17 cellular contexts compared by ENCODE assay signal in genomic region chr9:130289711-130290241, GRCh38. TPM values are rescaled to one million over a fixed set of nuclear protein-coding genes. Genes with fewer than 3 reads are reported as not detected.
A peak's percentile ranks its signal among the peaks of the same experiment; 100 is the strongest.
DNase-seq lines count a peak whose midpoint lies in the region; ATAC-seq and TF ChIP-seq lines count a peak whose summit lies in the region.
"Had no signal": no experiment of that assay in that cellular context is flagged by ENCODE, and none has a peak within 500 bp of the region (broad histone marks: within the 10 kb centered on the region; RNA-seq: fewer than 3 reads in every experiment).

No MANE protein-coding gene starts in this region.

- DNase-seq in left ventricle myocardium superior (peak; percentile 54), sigmoid colon (peak; percentile 81), thyroid gland (no peak)
- no peak for DNase-seq in activated CD4-positive, alpha-beta memory T cell treated with anti-CD3 and anti-CD28 coated beads, Interleukin-2, amount 10 ng/mL, durations not matched to agents 7 days and 5 days
- no peak for DNase-seq in activated naive CD4-positive, alpha-beta T cell treated with anti-CD3 and anti-CD28 coated beads for 36 hours
- DNase-seq: activated CD4-positive, alpha-beta T cell treated with anti-CD3 and anti-CD28 coated beads for 48 hours; CD4-positive, CD25-positive, alpha-beta regulatory T cell; erythroblast; NCI-H1436 treated with DMSO at 0.1 percent for 48 hours; stimulated activated naive CD4-positive, alpha-beta T cell had no signal

- H3K4me1 ChIP-seq in HEK293 (ENCODE audit: control insufficient read depth, insufficient read depth, low read length) (peaks cover 8% of the 10 kb centered on the region), sigmoid colon (peaks cover 0 to 72% (median 54%) of the 10 kb centered on the region in 4 donors), thyroid gland (peaks cover 21 to 36% of the 10 kb centered on the region in 2 donors)
- H3K4me1 ChIP-seq: HAP-1, right lobe of liver had no signal

- H3K9me3 ChIP-seq in HEK293 (ENCODE audit: control insufficient read depth, insufficient read depth, low read depth, low read length), result no peaks in the 10 kb centered on the region
- H3K9me3 ChIP-seq in sigmoid colon, result no peaks in the 10 kb centered on the region
- no peaks in the 10 kb centered on the region for H3K9me3 ChIP-seq in thyroid gland
- H3K9me3 ChIP-seq: HAP-1, right lobe of liver had no signal

- peaks cover 13% of the 10 kb centered on the region for H3K27me3 Mint-ChIP-seq in activated CD4-positive, alpha-beta memory T cell treated with anti-CD3 and anti-CD28 coated beads, Interleukin-2, amount 10 ng/mL, durations not matched to agents 7 days and 5 days
- peaks cover 18% of the 10 kb centered on the region for H3K27me3 Mint-ChIP-seq in activated naive CD4-positive, alpha-beta T cell treated with anti-CD3 and anti-CD28 coated beads for 36 hours (ENCODE audit: low read depth)

- no peaks in the 10 kb centered on the region for H3K36me3 ChIP-seq in HEK293 (ENCODE audit: control insufficient read depth in 2 of 2, insufficient read depth in 1 of 2, low read length in 2 of 2)
- H3K36me3 ChIP-seq in sigmoid colon, result peaks cover 0 to 14% (median 3%) of the 10 kb centered on the region in 4 donors
- H3K36me3 ChIP-seq in thyroid gland, result no peaks in the 10 kb centered on the region
- H3K36me3 ChIP-seq: HAP-1, right lobe of liver had no signal

- H3K4me1 Mint-ChIP-seq in activated CD4-positive, alpha-beta memory T cell treated with anti-CD3 and anti-CD28 coated beads, Interleukin-2, amount 10 ng/mL, durations not matched to agents 7 days and 5 days, result no peaks in the 10 kb centered on the region
- no peaks in the 10 kb centered on the region for H3K4me1 Mint-ChIP-seq in activated naive CD4-positive, alpha-beta T cell treated with anti-CD3 and anti-CD28 coated beads for 36 hours (ENCODE audit: low read depth)
- H3K4me1 Mint-ChIP-seq: CD4-positive, CD25-positive, alpha-beta regulatory T cell had no signal

- H3K27ac ChIP-seq in HEK293 (ENCODE audit: extremely low read depth, low read depth, low read length), result no peak overlapping the region
- peak overlapping the region; percentile 52 to 95 (median 74) for H3K27ac ChIP-seq in sigmoid colon
- no peak overlapping the region for H3K27ac ChIP-seq in thyroid gland
- H3K27ac ChIP-seq: dorsolateral prefrontal cortex, right lobe of liver had no signal

- ATAC-seq in SK-N-SH treated with all-trans-retinoic acid at 6 μM for 48 hours (peak; percentile 26; the same call in 1 of the 3 replicates), left ventricle myocardium superior (peak; percentile 27), HG03354 (IDR thresholded peaks at IDR 0.05; ENCODE audit: poor library complexity, severe bottlenecking, unreplicated experiment) (no peak)
- ATAC-seq: right lobe of liver had no signal

- H3K9me3 Mint-ChIP-seq in activated CD4-positive, alpha-beta memory T cell treated with anti-CD3 and anti-CD28 coated beads, Interleukin-2, amount 10 ng/mL, durations not matched to agents 7 days and 5 days, result no peaks in the 10 kb centered on the region
- H3K9me3 Mint-ChIP-seq in activated naive CD4-positive, alpha-beta T cell treated with anti-CD3 and anti-CD28 coated beads for 36 hours, result no peaks in the 10 kb centered on the region
- H3K9me3 Mint-ChIP-seq: CD4-positive, CD25-positive, alpha-beta regulatory T cell had no signal

- TF ChIP-seq CTCF in HEK293 (tag by site-specific recombination; IDR thresholded peaks at IDR 0.05), result no peak
- TF ChIP-seq CTCF in sigmoid colon (IDR thresholded peaks at IDR 0.05), result no peak
- TF ChIP-seq CTCF in thyroid gland (IDR thresholded peaks at IDR 0.05), result no peak

- no peak for TF ChIP-seq EP300 in sigmoid colon (IDR thresholded peaks at IDR 0.05)

- CTCF ChIA-PET in HEK293 (lab: Yijun Ruan, JAX), result interaction anchor here (1.2 to 1.5 kb wide), 2 partner anchors 50 to 182 kb away, joined by 3 read pairs; no protein-coding TSS in a partner anchor
- CTCF ChIA-PET in activated CD4-positive, alpha-beta memory T cell treated with anti-CD3 and anti-CD28 coated beads, Interleukin-2, amount 10 ng/mL, durations not matched to agents 7 days and 5 days (lab: Charles Lee), result no interaction called here
- CTCF ChIA-PET in activated naive CD4-positive, alpha-beta T cell treated with anti-CD3 and anti-CD28 coated beads for 36 hours (lab: Charles Lee), result no interaction called here

- no peak overlapping the region for H3K4me3 Mint-ChIP-seq in activated CD4-positive, alpha-beta memory T cell treated with anti-CD3 and anti-CD28 coated beads, Interleukin-2, amount 10 ng/mL, durations not matched to agents 7 days and 5 days
- no peak overlapping the region for H3K4me3 Mint-ChIP-seq in activated naive CD4-positive, alpha-beta T cell treated with anti-CD3 and anti-CD28 coated beads for 36 hours
- H3K4me3 Mint-ChIP-seq: CD4-positive, CD25-positive, alpha-beta regulatory T cell had no signal

- no peak overlapping the region for H3K4me3 ChIP-seq in HEK293 (ENCODE audit: low read depth, low read length)
- H3K4me3 ChIP-seq in sigmoid colon, result no peak overlapping the region
- H3K4me3 ChIP-seq in thyroid gland (replicated peaks in 1 of 3), result no peak overlapping the region
- H3K4me3 ChIP-seq: dorsolateral prefrontal cortex, HAP-1, right lobe of liver had no signal

- intact Hi-C loops in left ventricle myocardium superior (cut with micrococcal nuclease), result no loop called here
- intact Hi-C loops in sigmoid colon (cut with DNase I), result loop anchor here (5.0 kb wide), 1 partner anchor 38 kb away; no protein-coding TSS in a partner anchor
- intact Hi-C loops in activated naive CD4-positive, alpha-beta T cell treated with anti-CD3 and anti-CD28 coated beads for 36 hours (cut with micrococcal nuclease), result no loop called here
- intact Hi-C loops in thyroid gland (cut with DNase I), result no loop called here

- no peak for TF ChIP-seq POLR2A in sigmoid colon (IDR thresholded peaks at IDR 0.05)
- TF ChIP-seq POLR2A in thyroid gland (IDR thresholded peaks at IDR 0.05), result no peak

- POLR2A ChIA-PET in HEK293 (lab: Yijun Ruan, JAX), result interaction anchor here (0.5 kb wide), 1 partner anchor 35 kb away, joined by 3 read pairs; no protein-coding TSS in a partner anchor
- POLR2A ChIA-PET in activated CD4-positive, alpha-beta memory T cell treated with anti-CD3 and anti-CD28 coated beads, Interleukin-2, amount 10 ng/mL, durations not matched to agents 7 days and 5 days (lab: Charles Lee), result no interaction called here

- WGBS in sigmoid colon, 2 donors, result 65 to 68% methylated on average over 12 of the region's 12 CpGs
- WGBS in thyroid gland, 2 donors, result 63 to 86% methylated on average over 9 to 10 of the region's 12 CpGs

- no peaks in the 10 kb centered on the region for H3K36me3 Mint-ChIP-seq in activated CD4-positive, alpha-beta memory T cell treated with anti-CD3 and anti-CD28 coated beads, Interleukin-2, amount 10 ng/mL, durations not matched to agents 7 days and 5 days (ENCODE audit: low read depth)
- no peaks in the 10 kb centered on the region for H3K36me3 Mint-ChIP-seq in activated naive CD4-positive, alpha-beta T cell treated with anti-CD3 and anti-CD28 coated beads for 36 hours (ENCODE audit: low read depth)
- H3K36me3 Mint-ChIP-seq: CD4-positive, CD25-positive, alpha-beta regulatory T cell had no signal

- H3K27me3 ChIP-seq in sigmoid colon (no peaks in the 10 kb centered on the region), thyroid gland (no peaks in the 10 kb centered on the region)
- H3K27me3 ChIP-seq: right lobe of liver had no signal

- no peak overlapping the region for H3K27ac Mint-ChIP-seq in activated CD4-positive, alpha-beta memory T cell treated with anti-CD3 and anti-CD28 coated beads, Interleukin-2, amount 10 ng/mL, durations not matched to agents 7 days and 5 days
- H3K27ac Mint-ChIP-seq in activated naive CD4-positive, alpha-beta T cell treated with anti-CD3 and anti-CD28 coated beads for 36 hours, result no peak overlapping the region
- H3K27ac Mint-ChIP-seq: CD4-positive, CD25-positive, alpha-beta regulatory T cell had no signal

TF ChIP-seq in HEK293, 187 proteins besides CTCF, POLR2A, EP300 and RAD21:
- TF ChIP-seq ZNF10 (tag by site-specific recombination; IDR thresholded peaks at IDR 0.05), result peak; percentile 39; the same call in 1 of the 2 replicates
- no peak for TF ChIP-seq SCRT1 (tag by site-specific recombination; IDR thresholded peaks at IDR 0.05; ENCODE audit: borderline replicate concordance)

TF ChIP-seq in SK-N-SH treated with all-trans-retinoic acid at 6 μM for 48 hours, 23 proteins besides CTCF, POLR2A, EP300 and RAD21 (continues in another document):
- peak; percentile 89 for TF ChIP-seq TCF4 (CRISPR knock-in tag; IDR thresholded peaks at IDR 0.05; ENCODE audit: borderline replicate concordance)
- TF ChIP-seq CSDC2 (CRISPR knock-in tag; IDR thresholded peaks at IDR 0.05), result no peak
- TF ChIP-seq TOX (CRISPR knock-in tag; IDR thresholded peaks at IDR 0.05; ENCODE audit: borderline replicate concordance), result no peak
- TF ChIP-seq ISL1 (CRISPR knock-in tag; IDR thresholded peaks at IDR 0.05), result no peak
- peak; percentile 81 for TF ChIP-seq ZNF70 (CRISPR knock-in tag; IDR thresholded peaks at IDR 0.05)
- no peak for TF ChIP-seq BACH2 (CRISPR knock-in tag; IDR thresholded peaks at IDR 0.05; ENCODE audit: borderline replicate concordance)

RNA-seq across cellular contexts. Expression of gene HMCN2, which starts 24.2 kb away (rescaled TPM):
- 7.3 TPM for total RNA-seq in left ventricle myocardium superior
- 100 to 1,000 TPM in 1 of 4 donors, 10 to 100 TPM in 2, 1 to 10 TPM in 1; 8.2 to 106 (median 35.7) TPM for total RNA-seq in sigmoid colon
- polyA plus RNA-seq in sigmoid colon, result 10 to 100 TPM in 1 of 3 donors, 1 to 10 TPM in 2; 3.6 to 44.0 (median 6.0) TPM
- total RNA-seq in activated CD4-positive, alpha-beta memory T cell treated with anti-CD3 and anti-CD28 coated beads, Interleukin-2, amount 10 ng/mL, durations not matched to agents 7 days and 5 days, result not detected
- not detected for total RNA-seq in activated naive CD4-positive, alpha-beta T cell treated with anti-CD3 and anti-CD28 coated beads for 36 hours
- total RNA-seq in thyroid gland, result 1 to 10 TPM; 1.7 to 5.5 (median 3.5) TPM
- total RNA-seq: CD4-positive, CD25-positive, alpha-beta regulatory T cell; M059J had no signal
- polyA plus RNA-seq: CD4-positive, CD25-positive, alpha-beta regulatory T cell had no signal

Comparison
In these comparisons a context has a peak if more than half of its experiments do, and no peak if none do; other contexts are left out.
1. H3K27ac ChIP-seq: peak in sigmoid colon (4 of 4); none in HEK293 (single experiment) and thyroid gland (0 of 3).
2. DNase-seq: peak in left ventricle myocardium superior (single experiment) and sigmoid colon (single experiment); none in activated CD4-positive, alpha-beta memory T cell treated with anti-CD3 and anti-CD28 coated beads, Interleukin-2, amount 10 ng/mL, durations not matched to agents 7 days and 5 days (single experiment), activated naive CD4-positive, alpha-beta T cell treated with anti-CD3 and anti-CD28 coated beads for 36 hours (single experiment) and thyroid gland (0 of 2).